ENCODE assay signal across 10 cellular contexts in the genomic region with DNA sequence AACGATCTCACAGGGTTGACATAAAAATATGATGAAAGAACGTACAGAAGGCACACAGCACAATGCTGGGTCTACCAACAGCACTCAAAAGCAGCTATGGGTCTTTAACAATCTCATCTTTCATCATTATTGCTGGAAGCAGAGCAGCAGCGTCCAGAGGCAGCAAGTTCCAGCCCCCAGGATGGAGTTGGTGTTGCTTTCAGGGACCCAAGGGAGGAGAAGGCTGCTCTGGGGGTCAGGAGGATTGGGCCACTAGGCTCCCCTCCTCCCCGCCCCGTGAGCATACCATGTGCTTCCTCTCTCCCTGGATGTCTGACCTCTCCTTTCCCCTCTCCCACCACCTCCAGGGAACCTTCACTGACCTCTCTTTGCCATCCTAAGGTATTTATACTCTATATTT. TPM values are rescaled to one million over a fixed set of nuclear protein-coding genes. Genes with fewer than 3 reads are reported as not detected.
A peak's percentile ranks its signal among the peaks of the same experiment; 100 is the strongest.
DNase-seq lines count a peak whose midpoint lies in the region; ATAC-seq and TF ChIP-seq lines count a peak whose summit lies in the region.
"Had no signal": no experiment of that assay in that cellular context is flagged by ENCODE, and none has a peak within 500 bp of the region (broad histone marks: within the 10 kb centered on the region; RNA-seq: fewer than 3 reads in every experiment).

No MANE protein-coding gene starts in this region.

- no peaks in the 10 kb centered on the region for H3K9me3 ChIP-seq in thymus (ENCODE audit: control insufficient read depth)

- 86% methylated on average over 5 of the region's 5 CpGs for WGBS in thymus

- no peaks in the 10 kb centered on the region for H3K27me3 Mint-ChIP-seq in activated CD8-positive, alpha-beta T cell treated with anti-CD3 and anti-CD28 coated beads, Interleukin-2, amount 10 ng/mL, durations not matched to agents 7 days and 5 days (ENCODE audit: low read depth)
- H3K27me3 Mint-ChIP-seq in activated CD8-positive, alpha-beta T cell treated with anti-CD3 and anti-CD28 coated beads for 36 hours: no peaks in the 10 kb centered on the region
- no peaks in the 10 kb centered on the region for H3K27me3 Mint-ChIP-seq in MCF 10A (ENCODE audit: insufficient read depth, unreplicated experiment)
- H3K27me3 Mint-ChIP-seq: B cell had no signal

- no peak for DNase-seq in activated CD8-positive, alpha-beta T cell treated with anti-CD3 and anti-CD28 coated beads, Interleukin-2, amount 10 ng/mL, durations not matched to agents 7 days and 5 days
- no peak for DNase-seq in activated CD8-positive, alpha-beta T cell treated with anti-CD3 and anti-CD28 coated beads for 36 hours
- no peak for DNase-seq in MCF 10A (ENCODE audit: unreplicated experiment)
- peak; percentile 13 to 19 for DNase-seq in lung microvascular endothelial cell (ENCODE audit: low read depth in 2 of 2)
- DNase-seq in HEK293T (ENCODE audit: extremely low spot score): no peak
- DNase-seq in NCI-H69 (lab: John Stamatoyannopoulos, UW): no peak
- DNase-seq in NAMALWA (ENCODE audit: low spot score): no peak
- DNase-seq: effector CD4-positive, alpha-beta T cell had no signal

- H3K27me3 ChIP-seq in thymus (ENCODE audit: control insufficient read depth, insufficient read depth): no peaks in the 10 kb centered on the region

- no peaks in the 10 kb centered on the region for H3K9me3 Mint-ChIP-seq in activated CD8-positive, alpha-beta T cell treated with anti-CD3 and anti-CD28 coated beads, Interleukin-2, amount 10 ng/mL, durations not matched to agents 7 days and 5 days (ENCODE audit: insufficient read depth)
- H3K9me3 Mint-ChIP-seq in activated CD8-positive, alpha-beta T cell treated with anti-CD3 and anti-CD28 coated beads for 36 hours: no peaks in the 10 kb centered on the region
- H3K9me3 Mint-ChIP-seq in MCF 10A (ENCODE audit: unreplicated experiment): no peaks in the 10 kb centered on the region

- H3K4me1 Mint-ChIP-seq in activated CD8-positive, alpha-beta T cell treated with anti-CD3 and anti-CD28 coated beads, Interleukin-2, amount 10 ng/mL, durations not matched to agents 7 days and 5 days (ENCODE audit: low read depth): peaks cover 42% of the 10 kb centered on the region
- peaks cover 33% of the 10 kb centered on the region for H3K4me1 Mint-ChIP-seq in activated CD8-positive, alpha-beta T cell treated with anti-CD3 and anti-CD28 coated beads for 36 hours (ENCODE audit: low read depth)
- H3K4me1 Mint-ChIP-seq in MCF 10A (ENCODE audit: insufficient read depth, unreplicated experiment): peaks cover 52% of the 10 kb centered on the region

- POLR2A ChIA-PET in activated CD8-positive, alpha-beta T cell treated with anti-CD3 and anti-CD28 coated beads, Interleukin-2, amount 10 ng/mL, durations not matched to agents 7 days and 5 days (lab: Charles Lee): interaction anchor here (1.2 to 1.4 kb wide), 2 partner anchors 13 to 15 kb away, joined by 3 to 8 read pairs; partner anchors contain the start of genes KCTD10 and UBE3B
- POLR2A ChIA-PET in activated CD8-positive, alpha-beta T cell treated with anti-CD3 and anti-CD28 coated beads for 36 hours (lab: Charles Lee): interaction anchor here (1.3 kb wide), 1 partner anchor 13 kb away, joined by 5 read pairs; the partner anchor contains the start of genes KCTD10 and UBE3B
- POLR2A ChIA-PET in MCF 10A (lab: Yijun Ruan, JAX): interaction anchor here (0.6 to 6.0 kb wide), 7 partner anchors 11 to 365 kb away, joined by 3 to 130 read pairs (median 8); partner anchors contain the start of genes KCTD10 and UBE3B
- POLR2A ChIA-PET in HEK293T (lab: Yijun Ruan, JAX): interaction anchor here (1.1 to 2.0 kb wide), 2 partner anchors 8 to 13 kb away, joined by 5 to 6 read pairs; partner anchors contain the start of genes KCTD10 and UBE3B

- CTCF ChIA-PET in activated CD8-positive, alpha-beta T cell treated with anti-CD3 and anti-CD28 coated beads, Interleukin-2, amount 10 ng/mL, durations not matched to agents 7 days and 5 days (lab: Charles Lee): interaction anchor here (1.2 to 3.7 kb wide), 3 partner anchors 10 to 31 kb away, joined by 4 to 23 read pairs (median 5); no protein-coding TSS in a partner anchor
- CTCF ChIA-PET in activated CD8-positive, alpha-beta T cell treated with anti-CD3 and anti-CD28 coated beads for 36 hours (lab: Charles Lee): interaction anchor here (1.0 to 1.8 kb wide), 4 partner anchors 9 to 70 kb away, joined by 3 to 7 read pairs (median 4); no protein-coding TSS in a partner anchor
- CTCF ChIA-PET in MCF 10A (lab: Yijun Ruan, JAX) (interaction anchor here (0.5 to 1.9 kb wide), 8 partner anchors 13 to 654 kb away, joined by 3 to 13 read pairs (median 3); partner anchors contain the start of genes KCTD10 and UBE3B), HEK293T (lab: Yijun Ruan, JAX) (no interaction called here)

- H3K4me3 Mint-ChIP-seq in activated CD8-positive, alpha-beta T cell treated with anti-CD3 and anti-CD28 coated beads, Interleukin-2, amount 10 ng/mL, durations not matched to agents 7 days and 5 days: peak overlapping the region; percentile 5
- no peak overlapping the region for H3K4me3 Mint-ChIP-seq in activated CD8-positive, alpha-beta T cell treated with anti-CD3 and anti-CD28 coated beads for 36 hours
- H3K4me3 Mint-ChIP-seq in MCF 10A (ENCODE audit: unreplicated experiment): peak overlapping the region; percentile 41
- H3K4me3 Mint-ChIP-seq: B cell had no signal

- no TSS peak for BruUV-seq in MCF 10A (replicated peaks; lab: Mats Ljungman, UMichigan)

- no peak overlapping the region for H3K4me3 ChIP-seq in thymus (ENCODE audit: low read length)

- H3K27ac ChIP-seq in thymus (ENCODE audit: low read depth): peak overlapping the region; percentile 50

- intact Hi-C loops in activated CD8-positive, alpha-beta T cell treated with anti-CD3 and anti-CD28 coated beads for 36 hours (cut with micrococcal nuclease): no loop called here
- intact Hi-C loops in MCF 10A (cut with micrococcal nuclease): loop anchor here (2.0 kb wide), 1 partner anchor 13 kb away; the partner anchor contains the start of genes KCTD10 and UBE3B

- H3K4me1 ChIP-seq in thymus (ENCODE audit: control insufficient read depth, insufficient read depth, low read length): peaks cover 8% of the 10 kb centered on the region

- peaks cover 28% of the 10 kb centered on the region for H3K36me3 ChIP-seq in thymus (ENCODE audit: control insufficient read depth, insufficient read depth)

- no peak for TF ChIP-seq CTCF in activated CD8-positive, alpha-beta T cell treated with anti-CD3 and anti-CD28 coated beads for 36 hours (IDR thresholded peaks at IDR 0.05)
- TF ChIP-seq CTCF in MCF 10A (IDR thresholded peaks at IDR 0.05; ENCODE audit: unreplicated experiment): no peak

- H3K27ac Mint-ChIP-seq in activated CD8-positive, alpha-beta T cell treated with anti-CD3 and anti-CD28 coated beads, Interleukin-2, amount 10 ng/mL, durations not matched to agents 7 days and 5 days: peak overlapping the region; percentile 83
- H3K27ac Mint-ChIP-seq in activated CD8-positive, alpha-beta T cell treated with anti-CD3 and anti-CD28 coated beads for 36 hours: no peak overlapping the region
- peak overlapping the region; percentile 97 for H3K27ac Mint-ChIP-seq in MCF 10A (ENCODE audit: low read depth, unreplicated experiment)
- H3K27ac Mint-ChIP-seq: B cell had no signal

- peaks cover 17% of the 10 kb centered on the region for H3K36me3 Mint-ChIP-seq in activated CD8-positive, alpha-beta T cell treated with anti-CD3 and anti-CD28 coated beads, Interleukin-2, amount 10 ng/mL, durations not matched to agents 7 days and 5 days (ENCODE audit: low read depth)
- H3K36me3 Mint-ChIP-seq in activated CD8-positive, alpha-beta T cell treated with anti-CD3 and anti-CD28 coated beads for 36 hours (ENCODE audit: low read depth): peaks cover 9% of the 10 kb centered on the region
- H3K36me3 Mint-ChIP-seq in MCF 10A (ENCODE audit: insufficient read depth, unreplicated experiment): peaks cover 59% of the 10 kb centered on the region

- ATAC-seq in activated CD8-positive, alpha-beta T cell treated with anti-CD3 and anti-CD28 coated beads, Interleukin-2, amount 10 ng/mL, durations not matched to agents 7 days and 5 days: peak; percentile 7
- no peak for ATAC-seq in activated CD8-positive, alpha-beta T cell treated with anti-CD3 and anti-CD28 coated beads for 36 hours

TF ChIP-seq in HEK293T, 16 proteins besides CTCF, POLR2A, EP300 and RAD21 (continues in another document):
- TF ChIP-seq HDGF (IDR thresholded peaks at IDR 0.05; ENCODE audit: borderline replicate concordance): no peak
- TF ChIP-seq PKNOX1 (IDR thresholded peaks at IDR 0.05): no peak
- no peak for TF ChIP-seq BHLHE40 (IDR thresholded peaks at IDR 0.05; ENCODE audit: borderline replicate concordance)
- no peak for TF ChIP-seq ELF4 (IDR thresholded peaks at IDR 0.05)
- no peak for TF ChIP-seq SP1 (IDR thresholded peaks at IDR 0.05)
- TF ChIP-seq FOXA1 (IDR thresholded peaks at IDR 0.05): no peak
- TF ChIP-seq SUZ12 (IDR thresholded peaks at IDR 0.05): no peak
- no peak for TF ChIP-seq FOXM1 (IDR thresholded peaks at IDR 0.05; ENCODE audit: borderline replicate concordance)
- TF ChIP-seq FOXK2 (IDR thresholded peaks at IDR 0.05): no peak
- no peak for TF ChIP-seq LEF1 (IDR thresholded peaks at IDR 0.05; ENCODE audit: borderline replicate concordance)
- no peak for TF ChIP-seq L3MBTL2 (conservative IDR thresholded peaks at IDR 0.05)
- no peak for TF ChIP-seq NFRKB (IDR thresholded peaks at IDR 0.05)
- TF ChIP-seq TARDBP (IDR thresholded peaks at IDR 0.05): no peak

RNA-seq across cellular contexts. Expression of gene KCTD10, which starts 13.3 kb away (rescaled TPM):
- 10 to 100 TPM; 35.7 to 38.8 TPM for total RNA-seq in activated CD8-positive, alpha-beta T cell treated with anti-CD3 and anti-CD28 coated beads, Interleukin-2, amount 10 ng/mL, durations not matched to agents 7 days and 5 days
- total RNA-seq in activated CD8-positive, alpha-beta T cell treated with anti-CD3 and anti-CD28 coated beads for 36 hours: 10 to 100 TPM; 37.4 to 38.2 TPM
- total RNA-seq in MCF 10A (2022): 44.9 and 45.7 TPM in 2 replicates
- total RNA-seq in lung microvascular endothelial cell: 65.7 and 73.0 TPM in 2 replicates
- polyA plus RNA-seq in thymus: 17.5 TPM

RNA-seq across cellular contexts. Expression of gene UBE3B, which starts 13.7 kb away (rescaled TPM):
- total RNA-seq in activated CD8-positive, alpha-beta T cell treated with anti-CD3 and anti-CD28 coated beads, Interleukin-2, amount 10 ng/mL, durations not matched to agents 7 days and 5 days: 10 to 100 TPM; 32.0 to 34.1 TPM
- 10 to 100 TPM; 22.5 to 24.9 TPM for total RNA-seq in activated CD8-positive, alpha-beta T cell treated with anti-CD3 and anti-CD28 coated beads for 36 hours
- total RNA-seq in MCF 10A (2022) (38.6 and 40.0 TPM in 2 replicates), lung microvascular endothelial cell (20.5 and 28.0 TPM in 2 replicates)
- polyA plus RNA-seq in thymus: 13.5 TPM

Comparison
In these comparisons a context has a peak if more than half of its experiments do, and no peak if none do; other contexts are left out.
1. DNase-seq: peak in lung microvascular endothelial cell (2 of 2); none in activated CD8-positive, alpha-beta T cell treated with anti-CD3 and anti-CD28 coated beads, Interleukin-2, amount 10 ng/mL, durations not matched to agents 7 days and 5 days (single experiment), activated CD8-positive, alpha-beta T cell treated with anti-CD3 and anti-CD28 coated beads for 36 hours (single experiment), MCF 10A (single experiment), HEK293T (single experiment), NCI-H69 (single experiment) and NAMALWA (single experiment).